ENCODE assay signal across 15 cellular contexts in genomic region chr18:8742382-8743361, GRCh38. TPM values are rescaled to one million over a fixed set of nuclear protein-coding genes. Genes with fewer than 3 reads are reported as not detected.
DNase-seq lines count a peak whose midpoint lies in the region; ATAC-seq and TF ChIP-seq lines count a peak whose summit lies in the region.
"Had no signal": no experiment of that assay in that cellular context is flagged by ENCODE, and none has a peak within 500 bp of the region (broad histone marks: within the 10 kb centered on the region; RNA-seq: fewer than 3 reads in every experiment).

No MANE protein-coding gene starts in this region.

- H3K36me3 Mint-ChIP-seq in activated T-cell treated with anti-CD3 and anti-CD28 coated beads, Interleukin-2, amount 50 U/mL, for 4 hours (ENCODE audit: insufficient read depth): no peaks in the 10 kb centered on the region

- no peak overlapping the region for H3K4me3 ChIP-seq in MM.1S (ENCODE audit: low read length)
- H3K4me3 ChIP-seq in rectal smooth muscle tissue (ENCODE audit: low read length): no peak overlapping the region
- H3K4me3 ChIP-seq: colonic mucosa, lower lobe of right lung, uterus had no signal

- H3K9ac ChIP-seq in MM.1S (ENCODE audit: low read length): no peak overlapping the region
- no peak overlapping the region for H3K9ac ChIP-seq in rectal smooth muscle tissue (ENCODE audit: low read length)

- ATAC-seq in activated T-cell treated with anti-CD3 and anti-CD28 coated beads, Interleukin-2, amount 50 U/mL, for 4 hours: peak; percentile 18 to 35
- ATAC-seq in GM19463 (IDR thresholded peaks at IDR 0.05; ENCODE audit: unreplicated experiment): no peak
- ATAC-seq: lower lobe of right lung had no signal

- H3K4me1 Mint-ChIP-seq in activated T-cell treated with anti-CD3 and anti-CD28 coated beads, Interleukin-2, amount 50 U/mL, for 4 hours (ENCODE audit: low read depth): peaks cover 36% of the 10 kb centered on the region

- H3K9me2 ChIP-seq in MM.1S (replicated peaks; ENCODE audit: insufficient read depth, low read length): no peaks in the 10 kb centered on the region

- H2AFZ ChIP-seq in MM.1S (ENCODE audit: low read length): no peak overlapping the region

- no peaks in the 10 kb centered on the region for H4K20me1 ChIP-seq in MM.1S (ENCODE audit: insufficient read depth, low read length)

- no peaks in the 10 kb centered on the region for H3K9me3 ChIP-seq in MM.1S (replicated peaks; ENCODE audit: insufficient read depth, low read length)
- H3K9me3 ChIP-seq: colonic mucosa, lower lobe of right lung, uterus had no signal

- H3K9me3 Mint-ChIP-seq in activated T-cell treated with anti-CD3 and anti-CD28 coated beads, Interleukin-2, amount 50 U/mL, for 4 hours: peaks cover 14% of the 10 kb centered on the region

- H3K4me3 Mint-ChIP-seq in activated T-cell treated with anti-CD3 and anti-CD28 coated beads, Interleukin-2, amount 50 U/mL, for 4 hours: no peak overlapping the region

- H3K36me3 ChIP-seq in MM.1S (replicated peaks; ENCODE audit: insufficient read depth, low read length): peaks cover 10% of the 10 kb centered on the region; the same call in 1 of the 2 replicates
- no peaks in the 10 kb centered on the region for H3K36me3 ChIP-seq in rectal smooth muscle tissue (ENCODE audit: control insufficient read depth, insufficient read depth, low read length)
- H3K36me3 ChIP-seq: colonic mucosa, lower lobe of right lung, uterus had no signal

- H3F3A ChIP-seq in MM.1S (ENCODE audit: insufficient read depth, low read length): peaks cover 6% of the 10 kb centered on the region; the same call in 1 of the 2 replicates

- H3K4me1 ChIP-seq in MM.1S (ENCODE audit: low read length) (peaks cover 14% of the 10 kb centered on the region), rectal smooth muscle tissue (ENCODE audit: control insufficient read depth, insufficient read depth, low read length) (peaks cover 21% of the 10 kb centered on the region)
- H3K4me1 ChIP-seq: colonic mucosa, lower lobe of right lung, uterus had no signal

- H3K4me2 ChIP-seq in MM.1S (ENCODE audit: low read depth, low read length): no peak overlapping the region

- DNase-seq in activated T-cell treated with anti-CD3 and anti-CD28 coated beads, Interleukin-2, amount 50 U/mL, for 4 hours: no peak
- DNase-seq in activated T-cell treated with anti-CD3 and anti-CD28 coated beads, Interleukin-2, amount 50 U/mL, for 1 hour: no peak
- DNase-seq in MM.1S (peak; percentile 30), GOT3 (lab: John Stamatoyannopoulos, UW) (no peak), NCI-H345 treated with DMSO at 0.1 percent for 48 hours (lab: John Stamatoyannopoulos, UW; ENCODE audit: unreplicated experiment) (no peak)
- DNase-seq in central memory CD4-positive, alpha-beta T cell: peak; percentile 72
- DNase-seq: activated CD4-positive, alpha-beta T cell treated with anti-CD3 and anti-CD28 coated beads, Interleukin-2, amount 50 U/mL, for 4 hours; aorta; colonic mucosa; lower lobe of right lung; stimulated activated CD4-positive, alpha-beta T cell treated with anti-CD3 and anti-CD28 coated beads, Interleukin-15, amount 100 ng/mL, for 24 hours; T1000; uterus had no signal

- peaks cover 60% of the 10 kb centered on the region for H3K79me2 ChIP-seq in MM.1S (ENCODE audit: low read length)

- H3K27ac ChIP-seq in MM.1S (ENCODE audit: low read length): peak overlapping the region; percentile 33; the same call in 1 of the 2 replicates
- peak overlapping the region; percentile 69 for H3K27ac ChIP-seq in rectal smooth muscle tissue (ENCODE audit: low read depth, low read length)
- H3K27ac ChIP-seq: colonic mucosa, lower lobe of right lung, uterus had no signal

- TF ChIP-seq CTCF in MM.1S (IDR thresholded peaks at IDR 0.05; ENCODE audit: low read length): no peak

- no peaks in the 10 kb centered on the region for H3K27me3 ChIP-seq in MM.1S (replicated peaks; ENCODE audit: insufficient read depth, low read length)
- H3K27me3 ChIP-seq in rectal smooth muscle tissue (ENCODE audit: control insufficient read depth, insufficient read depth, low read length): no peaks in the 10 kb centered on the region
- H3K27me3 ChIP-seq: colonic mucosa, uterus had no signal

- no peaks in the 10 kb centered on the region for H3K27me3 Mint-ChIP-seq in activated T-cell treated with anti-CD3 and anti-CD28 coated beads, Interleukin-2, amount 50 U/mL, for 4 hours (ENCODE audit: low read depth)

RNA-seq across cellular contexts. Expression of gene MTCL1, which starts 37.3 kb away (rescaled TPM):
- total RNA-seq in activated T-cell treated with anti-CD3 and anti-CD28 coated beads, Interleukin-2, amount 50 U/mL, for 4 hours: under 1 TPM; 0.23 to 0.73 (median 0.69) TPM

Comparison
In these comparisons a context has a peak if more than half of its experiments do, and no peak if none do; other contexts are left out.
1. DNase-seq: peak in MM.1S (single experiment) and central memory CD4-positive, alpha-beta T cell (single experiment); none in activated T-cell treated with anti-CD3 and anti-CD28 coated beads, Interleukin-2, amount 50 U/mL, for 4 hours (single experiment), activated T-cell treated with anti-CD3 and anti-CD28 coated beads, Interleukin-2, amount 50 U/mL, for 1 hour (single experiment), GOT3 (single experiment) and NCI-H345 treated with DMSO at 0.1 percent for 48 hours (single experiment).